Comparison of ENCODE assay signal across 13 cellular contexts in the genomic region with DNA sequence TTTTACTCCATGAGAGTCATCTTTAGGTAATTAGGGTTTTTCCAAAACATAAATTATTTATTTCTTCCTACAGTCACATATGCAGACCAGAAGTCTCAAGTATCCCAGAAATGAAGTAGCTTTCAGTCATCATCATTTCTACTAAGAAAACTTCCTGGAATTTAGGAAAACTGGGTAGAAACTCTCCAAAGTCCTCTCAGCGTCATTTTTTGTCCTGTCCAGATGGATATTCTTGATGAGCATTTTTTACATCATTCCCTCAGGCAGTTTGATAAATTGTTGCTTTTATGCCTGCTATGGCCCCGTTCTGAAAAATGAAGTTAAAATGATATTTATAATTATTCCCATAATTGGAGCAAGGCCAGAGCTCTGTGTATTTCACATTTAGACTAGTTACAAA.
"Had no signal": no experiment of that assay in that cellular context is flagged by ENCODE, and none has a peak within 500 bp of the region (broad histone marks: within the 10 kb centered on the region; RNA-seq: fewer than 3 reads in every experiment).

No MANE protein-coding gene starts in this region.

- ATAC-seq: activated CD4-positive, alpha-beta T cell treated with anti-CD3 and anti-CD28 coated beads for 36 hours; left lobe of liver; mucosa of descending colon; naive thymus-derived CD4-positive, alpha-beta T cell had no signal

- H3K27ac ChIP-seq: VCaP had no signal

- H3K27me3 ChIP-seq: tibial nerve had no signal

- H3K9me3 ChIP-seq: mucosa of descending colon, tibial nerve had no signal

- H3K36me3 ChIP-seq: tibial nerve had no signal

- DNase-seq: activated CD4-positive, alpha-beta memory T cell treated with anti-CD3 and anti-CD28 coated beads, Interleukin-2, amount 10 ng/mL, durations not matched to agents 7 days and 5 days; activated CD4-positive, alpha-beta T cell treated with anti-CD3 and anti-CD28 coated beads for 36 hours; activated naive CD4-positive, alpha-beta T cell treated with anti-CD3 and anti-CD28 coated beads, Interleukin-2, amount 10 ng/mL, durations not matched to agents 7 days and 5 days; activated T-cell treated with anti-CD3 and anti-CD28 coated beads, Interleukin-2, amount 50 U/mL, for 24 hours; hippocampal formation; mucosa of descending colon; naive thymus-derived CD4-positive, alpha-beta T cell; stimulated activated CD4-positive, alpha-beta T cell treated with anti-CD3 and anti-CD28 coated beads, Interleukin-4, amount 100 ng/mL, for 24 hours; stimulated activated naive CD4-positive, alpha-beta T cell treated with Interleukin-2 at 50 U/mL for 16 hours; substantia nigra had no signal

- H3K4me3 ChIP-seq: mucosa of descending colon, tibial nerve had no signal
